In genomic region chr9:132628746-132629145, GRCh38 we compare ENCODE assay signal across 37 cellular contexts. TPM values are rescaled to one million over a fixed set of nuclear protein-coding genes. Genes with fewer than 3 reads are reported as not detected.
"Had no signal": no experiment of that assay in that cellular context is flagged by ENCODE, and none has a peak within 500 bp of the region (broad histone marks: within the 10 kb centered on the region; RNA-seq: fewer than 3 reads in every experiment).

No MANE protein-coding gene starts in this region.

- H3K27ac Mint-ChIP-seq: naive thymus-derived CD8-positive, alpha-beta T cell; nephron progenitor cell; neural progenitor cell; stimulated activated naive B cell treated with anti-CD40 and anti-IgM and Interleukin-4, amounts not matched to agents 10 μg/mL and 1 μg/mL and 100 μg/mL, for 72 hours; stimulated activated naive CD8-positive, alpha-beta T cell treated with anti-CD3 and anti-CD28 coated beads, Interleukin-15, Interleukin-2, amounts not matched to agents 100 ng/mL and 50 ng/mL, for 24 hours; type B pancreatic cell had no signal

- H3K4me3 ChIP-seq: neural progenitor cell, ovary, psoas muscle, right lobe of liver, sigmoid colon, skin epidermis, smooth muscle cell, spleen, stomach, thoracic aorta, thyroid gland, tibial nerve, upper lobe of right lung, uterus had no signal

- H3K9me3 Mint-ChIP-seq: naive B cell; naive thymus-derived CD8-positive, alpha-beta T cell; natural killer cell treated with Interleukin-12 subunit alpha and Interleukin-12 subunit beta and Interleukin-15 and Interleukin-18, amount 100 ng/mL, for 72 hours; nephron progenitor cell; neural progenitor cell; stimulated activated naive B cell treated with anti-CD40 and anti-IgM and Interleukin-4, amounts not matched to agents 10 μg/mL and 1 μg/mL and 100 μg/mL, for 72 hours; stimulated activated naive CD8-positive, alpha-beta T cell treated with anti-CD3 and anti-CD28 coated beads, Interleukin-15, Interleukin-2, amounts not matched to agents 100 ng/mL and 50 ng/mL, for 24 hours; type B pancreatic cell had no signal

- H3K4me3 Mint-ChIP-seq: naive thymus-derived CD8-positive, alpha-beta T cell; natural killer cell treated with Interleukin-12 subunit alpha and Interleukin-12 subunit beta and Interleukin-15 and Interleukin-18, amount 100 ng/mL, for 72 hours; nephron progenitor cell; neural progenitor cell; stimulated activated naive B cell treated with anti-CD40 and anti-IgM and Interleukin-4, amounts not matched to agents 10 μg/mL and 1 μg/mL and 100 μg/mL, for 72 hours; stimulated activated naive CD8-positive, alpha-beta T cell treated with anti-CD3 and anti-CD28 coated beads, Interleukin-15, Interleukin-2, amounts not matched to agents 100 ng/mL and 50 ng/mL, for 24 hours; type B pancreatic cell had no signal

- H3K27me3 Mint-ChIP-seq: naive B cell; naive thymus-derived CD8-positive, alpha-beta T cell; natural killer cell treated with Interleukin-12 subunit alpha and Interleukin-12 subunit beta and Interleukin-15 and Interleukin-18, amount 100 ng/mL, for 72 hours; stimulated activated naive B cell treated with anti-CD40 and anti-IgM and Interleukin-4, amounts not matched to agents 10 μg/mL and 1 μg/mL and 100 μg/mL, for 72 hours; stimulated activated naive CD8-positive, alpha-beta T cell treated with anti-CD3 and anti-CD28 coated beads, Interleukin-15, Interleukin-2, amounts not matched to agents 100 ng/mL and 50 ng/mL, for 24 hours; type B pancreatic cell had no signal

- H3K4me1 ChIP-seq: neural progenitor cell, parathyroid adenoma, psoas muscle, right lobe of liver, sigmoid colon, spleen, thyroid gland, upper lobe of right lung, uterus had no signal

- H3K4me2 ChIP-seq: neural progenitor cell, smooth muscle cell had no signal

- H3K4me1 Mint-ChIP-seq: naive thymus-derived CD8-positive, alpha-beta T cell; stimulated activated naive B cell treated with anti-CD40 and anti-IgM and Interleukin-4, amounts not matched to agents 10 μg/mL and 1 μg/mL and 100 μg/mL, for 72 hours had no signal

- H2AFZ ChIP-seq: neural progenitor cell, parathyroid adenoma had no signal

- H3K9ac ChIP-seq: neural progenitor cell, parathyroid adenoma had no signal

- H3K27ac ChIP-seq: neural progenitor cell, ovary, parathyroid adenoma, psoas muscle, right lobe of liver, sigmoid colon, skin epidermis, spleen, stomach, thoracic aorta, thyroid gland, tibial nerve, upper lobe of right lung, uterus had no signal

- H3K79me2 ChIP-seq: parathyroid adenoma had no signal

- H3K9me3 ChIP-seq: ovary, psoas muscle, right lobe of liver, sigmoid colon, spleen, stomach, thoracic aorta, thyroid gland, tibial nerve, upper lobe of right lung, uterus had no signal

- ATAC-seq: naive thymus-derived CD8-positive, alpha-beta T cell; natural killer cell treated with Interleukin-12 subunit alpha and Interleukin-12 subunit beta and Interleukin-15 and Interleukin-18, amount 100 ng/mL, for 72 hours; psoas muscle; right cardiac atrium; right lobe of liver; stimulated activated naive B cell treated with anti-CD40 and anti-IgM and Interleukin-4, amounts not matched to agents 10 μg/mL and 1 μg/mL and 100 μg/mL, for 72 hours; upper lobe of right lung had no signal

- H3K27me3 ChIP-seq: neural progenitor cell, ovary, right lobe of liver, sigmoid colon, spleen, stomach, thyroid gland, tibial nerve, upper lobe of right lung, uterus had no signal

- H3K36me3 ChIP-seq: neural progenitor cell, uterus had no signal

- DNase-seq: naive B cell; naive thymus-derived CD8-positive, alpha-beta T cell; nephron progenitor cell; occipital lobe; ovary; posterior cingulate gyrus; psoas muscle; right cardiac atrium; right lobe of liver; sigmoid colon; spleen; stimulated activated CD4-positive, alpha-beta T cell treated with anti-CD3 and anti-CD28 coated beads, Interleukin-12 subunit alpha, Interleukin-12 subunit beta, amount 100 ng/mL, for 4 hours; stimulated activated CD4-positive, alpha-beta T cell treated with anti-CD3 and anti-CD28 coated beads, Interleukin-1b, Interleukin-23, amount 100 ng/mL, for 48 hours; stimulated activated CD4-positive, alpha-beta T cell treated with anti-CD3 and anti-CD28 coated beads, Interleukin-4, amount 100 ng/mL, for 1 hour; stimulated activated CD4-positive, alpha-beta T cell treated with anti-CD3 and anti-CD28 coated beads, Interleukin-4, amount 100 ng/mL, for 4 hours; stimulated activated CD8-positive, alpha-beta memory T cell treated with anti-CD3 and anti-CD28 coated beads, Interleukin-4, amount 100 ng/mL, for 48 hours; stimulated activated naive B cell treated with anti-CD40 and anti-IgM and Interleukin-4, amounts not matched to agents 10 μg/mL and 1 μg/mL and 100 μg/mL, for 72 hours; stimulated activated naive CD4-positive, alpha-beta T cell treated with Interleukin-2 at 50 U/mL for 16 hours; stomach; thyroid gland; upper lobe of right lung; uterus had no signal

RNA-seq across cellular contexts. Expression of gene BARHL1, which starts 46.3 kb away (rescaled TPM):
- total RNA-seq: myocyte; naive thymus-derived CD8-positive, alpha-beta T cell; natural killer cell treated with Interleukin-12 subunit alpha and Interleukin-12 subunit beta and Interleukin-15 and Interleukin-18, amount 100 ng/mL, for 72 hours; occipital lobe; osteoblast; ovary; psoas muscle; renal cortical epithelial cell; right cardiac atrium; right lobe of liver; sigmoid colon; smooth muscle cell; spleen; stomach; subcutaneous adipose tissue; temporal lobe; thoracic aorta; thyroid gland; tibial nerve; upper lobe of right lung; urinary bladder; uterus had no signal
- polyA plus RNA-seq: naive thymus-derived CD8-positive, alpha-beta T cell; ovary; psoas muscle; right cardiac atrium; sigmoid colon; spleen; stomach; urinary bladder had no signal
